17 cellular contexts compared by ENCODE assay signal in the genomic region with DNA sequence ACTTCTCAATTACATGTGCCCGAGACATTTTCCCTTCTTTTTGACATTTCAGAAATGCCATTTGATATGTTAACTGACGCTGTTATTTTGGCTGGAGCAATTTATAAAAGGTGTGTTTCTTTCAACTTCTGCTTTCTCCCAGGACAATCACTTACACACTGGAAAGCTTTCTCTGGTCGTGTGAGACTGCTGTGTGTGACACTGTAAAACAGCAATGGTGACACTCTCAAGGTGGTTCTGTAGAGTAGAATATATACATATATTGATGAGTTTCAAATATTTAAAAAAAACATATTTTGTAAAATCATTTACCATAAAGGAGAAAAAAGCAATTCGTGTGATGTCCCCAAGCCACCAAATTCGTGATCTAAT.
A peak's percentile ranks its signal among the peaks of the same experiment; 100 is the strongest.
DNase-seq lines count a peak whose midpoint lies in the region; ATAC-seq and TF ChIP-seq lines count a peak whose summit lies in the region.
"Had no signal": no experiment of that assay in that cellular context is flagged by ENCODE, and none has a peak within 500 bp of the region (broad histone marks: within the 10 kb centered on the region; RNA-seq: fewer than 3 reads in every experiment).

No MANE protein-coding gene starts in this region.

- no peaks in the 10 kb centered on the region for H3K27me3 Mint-ChIP-seq in activated T-cell treated with anti-CD3 and anti-CD28 coated beads, Interleukin-2, amount 50 U/mL, for 72 hours (ENCODE audit: low read depth)
- no peaks in the 10 kb centered on the region for H3K27me3 Mint-ChIP-seq in activated CD8-positive, alpha-beta T cell treated with anti-CD3 and anti-CD28 coated beads for 36 hours
- H3K27me3 Mint-ChIP-seq in stimulated activated memory B cell treated with anti-CD40 and anti-IgM and Interleukin-4, amounts not matched to agents 10 μg/mL and 1 μg/mL and 100 μg/mL, for 72 hours = no peaks in the 10 kb centered on the region
- H3K27me3 Mint-ChIP-seq: IgD-negative memory B cell had no signal

- H3K4me3 ChIP-seq in lower lobe of right lung (no peak overlapping the region), right lobe of liver (no peak overlapping the region)
- H3K4me3 ChIP-seq: dorsolateral prefrontal cortex had no signal

- H3K27ac Mint-ChIP-seq in activated T-cell treated with anti-CD3 and anti-CD28 coated beads, Interleukin-2, amount 50 U/mL, for 72 hours = peak overlapping the region; percentile 92
- peak overlapping the region; percentile 86 for H3K27ac Mint-ChIP-seq in activated CD8-positive, alpha-beta T cell treated with anti-CD3 and anti-CD28 coated beads for 36 hours
- H3K27ac Mint-ChIP-seq in stimulated activated memory B cell treated with anti-CD40 and anti-IgM and Interleukin-4, amounts not matched to agents 10 μg/mL and 1 μg/mL and 100 μg/mL, for 72 hours = peak overlapping the region; percentile 90

- POLR2A ChIA-PET in activated CD8-positive, alpha-beta T cell treated with anti-CD3 and anti-CD28 coated beads for 36 hours (lab: Charles Lee) = interaction anchor here (1.1 to 1.9 kb wide), 3 partner anchors 28 to 109 kb away, joined by 3 to 7 read pairs (median 5); partner anchors contain the start of gene KLF6

- no peaks in the 10 kb centered on the region for H3K9me3 ChIP-seq in lower lobe of right lung
- no peaks in the 10 kb centered on the region for H3K9me3 ChIP-seq in right lobe of liver

- H3K9me3 Mint-ChIP-seq in activated T-cell treated with anti-CD3 and anti-CD28 coated beads, Interleukin-2, amount 50 U/mL, for 72 hours = peaks cover 0 to 5% of the 10 kb centered on the region in 2 donors
- H3K9me3 Mint-ChIP-seq in activated CD8-positive, alpha-beta T cell treated with anti-CD3 and anti-CD28 coated beads for 36 hours = no peaks in the 10 kb centered on the region
- H3K9me3 Mint-ChIP-seq in stimulated activated memory B cell treated with anti-CD40 and anti-IgM and Interleukin-4, amounts not matched to agents 10 μg/mL and 1 μg/mL and 100 μg/mL, for 72 hours = no peaks in the 10 kb centered on the region
- H3K9me3 Mint-ChIP-seq: IgD-negative memory B cell had no signal

- H3K27me3 ChIP-seq in lower lobe of right lung (ENCODE audit: low read depth) (no peaks in the 10 kb centered on the region), right lobe of liver (no peaks in the 10 kb centered on the region)

- H3K4me3 Mint-ChIP-seq in activated T-cell treated with anti-CD3 and anti-CD28 coated beads, Interleukin-2, amount 50 U/mL, for 72 hours = peak overlapping the region in 1 of 2 donors; percentile 75
- H3K4me3 Mint-ChIP-seq in activated CD8-positive, alpha-beta T cell treated with anti-CD3 and anti-CD28 coated beads for 36 hours = no peak overlapping the region
- H3K4me3 Mint-ChIP-seq in stimulated activated memory B cell treated with anti-CD40 and anti-IgM and Interleukin-4, amounts not matched to agents 10 μg/mL and 1 μg/mL and 100 μg/mL, for 72 hours = no peak overlapping the region

- no peak for TF ChIP-seq CTCF in activated CD8-positive, alpha-beta T cell treated with anti-CD3 and anti-CD28 coated beads for 36 hours (IDR thresholded peaks at IDR 0.05)
- no peak for TF ChIP-seq CTCF in lower lobe of right lung (IDR thresholded peaks at IDR 0.05)
- TF ChIP-seq CTCF in right lobe of liver (IDR thresholded peaks at IDR 0.05) = no peak

- ATAC-seq in activated T-cell treated with anti-CD3 and anti-CD28 coated beads, Interleukin-2, amount 50 U/mL, for 72 hours (replicated peaks in 1 of 2) = no peak
- ATAC-seq in activated CD8-positive, alpha-beta T cell treated with anti-CD3 and anti-CD28 coated beads for 36 hours = no peak
- ATAC-seq in lower lobe of right lung (no peak), right lobe of liver (no peak)
- ATAC-seq in stimulated activated memory B cell treated with anti-CD40 and anti-IgM and Interleukin-4, amounts not matched to agents 10 μg/mL and 1 μg/mL and 100 μg/mL, for 72 hours = peak; percentile 71

- 54% methylated on average over 5 of the region's 5 CpGs for WGBS in right lobe of liver (ENCODE audit: insufficient coverage, low coverage, low lambda C conversion rate, missing lambda C conversion rate)

- no peak for TF ChIP-seq POLR2A in right lobe of liver (IDR thresholded peaks at IDR 0.05)

- intact Hi-C loops in activated CD8-positive, alpha-beta T cell treated with anti-CD3 and anti-CD28 coated beads for 36 hours (cut with micrococcal nuclease) = no loop called here
- intact Hi-C loops in lower lobe of right lung (cut with DNase I) (no loop called here), right lobe of liver (cut with DNase I) (no loop called here)

- peaks cover 26% of the 10 kb centered on the region for H3K4me1 ChIP-seq in lower lobe of right lung
- no peaks in the 10 kb centered on the region for H3K4me1 ChIP-seq in right lobe of liver

- CTCF ChIA-PET in activated CD8-positive, alpha-beta T cell treated with anti-CD3 and anti-CD28 coated beads for 36 hours (lab: Charles Lee) = interaction anchor here (1.3 kb wide), 1 partner anchor 10 kb away, joined by 3 read pairs; no protein-coding TSS in a partner anchor

- peaks cover 59% of the 10 kb centered on the region for H3K4me1 Mint-ChIP-seq in activated T-cell treated with anti-CD3 and anti-CD28 coated beads, Interleukin-2, amount 50 U/mL, for 72 hours (ENCODE audit: low read depth)
- H3K4me1 Mint-ChIP-seq in activated CD8-positive, alpha-beta T cell treated with anti-CD3 and anti-CD28 coated beads for 36 hours (ENCODE audit: low read depth) = peaks cover 33% of the 10 kb centered on the region
- H3K4me1 Mint-ChIP-seq in stimulated activated memory B cell treated with anti-CD40 and anti-IgM and Interleukin-4, amounts not matched to agents 10 μg/mL and 1 μg/mL and 100 μg/mL, for 72 hours = peaks cover 40% of the 10 kb centered on the region

- no peak for DNase-seq in activated T-cell treated with anti-CD3 and anti-CD28 coated beads, Interleukin-2, amount 50 U/mL, for 72 hours
- no peak for DNase-seq in activated T-cell treated with anti-CD3 and anti-CD28 coated beads, Interleukin-2, amount 50 U/mL, for 48 hours
- DNase-seq in activated CD8-positive, alpha-beta T cell treated with anti-CD3 and anti-CD28 coated beads for 36 hours = no peak
- DNase-seq in lower lobe of right lung (no peak), right lobe of liver (no peak), H4 (ENCODE audit: low spot score) (no peak), NCI-H2107 treated with DMSO at 0.1 percent for 48 hours (lab: John Stamatoyannopoulos, UW; ENCODE audit: unreplicated experiment) (no peak)
- DNase-seq: activated gamma-delta T cell, dorsolateral prefrontal cortex, GDM1, HCEC 1CT, kidney glomerular epithelial cell, NCI-H2171, posterior cingulate gyrus, substantia nigra had no signal

- H3K36me3 ChIP-seq in lower lobe of right lung = no peaks in the 10 kb centered on the region
- no peaks in the 10 kb centered on the region for H3K36me3 ChIP-seq in right lobe of liver

- H3K27ac ChIP-seq in lower lobe of right lung (peak overlapping the region; percentile 42), right lobe of liver (no peak overlapping the region)
- H3K27ac ChIP-seq: dorsolateral prefrontal cortex had no signal

- H3K36me3 Mint-ChIP-seq in activated T-cell treated with anti-CD3 and anti-CD28 coated beads, Interleukin-2, amount 50 U/mL, for 72 hours (ENCODE audit: insufficient read depth in 2 of 2) = peaks cover 0 to 1% of the 10 kb centered on the region in 2 donors
- H3K36me3 Mint-ChIP-seq in activated CD8-positive, alpha-beta T cell treated with anti-CD3 and anti-CD28 coated beads for 36 hours (ENCODE audit: low read depth) = no peaks in the 10 kb centered on the region
- no peaks in the 10 kb centered on the region for H3K36me3 Mint-ChIP-seq in stimulated activated memory B cell treated with anti-CD40 and anti-IgM and Interleukin-4, amounts not matched to agents 10 μg/mL and 1 μg/mL and 100 μg/mL, for 72 hours
- H3K36me3 Mint-ChIP-seq: IgD-negative memory B cell had no signal
